Comparison of ENCODE assay signal across 1 cellular context in the genomic region with DNA sequence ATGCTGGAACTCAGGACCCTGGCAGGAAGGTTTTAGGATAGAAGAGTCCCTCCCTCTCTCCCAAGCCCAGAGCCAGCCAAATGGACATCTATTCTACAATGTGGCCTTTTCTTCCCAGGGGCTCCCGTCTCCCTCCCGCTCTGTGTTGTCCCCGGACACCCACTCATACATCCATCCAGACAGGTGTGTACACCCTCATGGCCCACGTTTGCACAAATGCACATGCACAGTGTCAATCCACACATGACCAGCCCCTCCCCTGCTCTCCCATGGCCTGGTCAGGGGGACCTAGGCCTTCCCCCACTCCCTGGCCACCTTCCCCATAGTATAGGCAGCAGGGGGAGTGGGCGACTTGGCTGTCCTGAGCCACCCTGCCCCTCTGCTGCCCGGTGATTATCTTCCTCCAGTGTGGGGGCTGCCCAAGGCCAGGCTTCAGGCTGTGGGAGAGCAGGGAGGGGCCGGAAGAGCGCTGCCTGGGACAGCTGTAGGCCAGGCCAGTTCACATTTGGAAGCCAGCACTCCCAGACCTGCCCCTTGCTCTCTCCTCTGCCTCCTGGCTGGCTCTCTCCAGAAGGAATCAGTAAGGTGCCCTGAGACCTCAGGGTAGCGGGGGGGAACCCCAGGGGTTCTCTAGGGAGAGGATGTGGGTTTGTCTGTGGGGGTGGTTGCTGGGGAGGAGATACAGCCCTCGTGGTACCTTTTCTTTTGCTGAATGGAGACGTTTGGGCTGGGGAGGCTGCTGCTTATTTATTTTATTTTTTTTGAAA.
TF ChIP-seq lines count a peak whose summit lies in the region.

No MANE protein-coding gene starts in this region.

TF ChIP-seq in K562, 482 proteins besides CTCF, POLR2A, EP300 and RAD21 (continued from another document and continues in another):
- TF ChIP-seq JUND (IDR thresholded peaks at IDR 0.05; ENCODE audit: borderline replicate concordance, low read depth, low read length) (no peak), JUND (tag; IDR thresholded peaks at IDR 0.05; ENCODE audit: borderline replicate concordance, low read depth, low read length) (no peak; the same call in 2 of the 3 replicates), RBM15 (IDR thresholded peaks at IDR 0.05; ENCODE audit: insufficient read depth, low read length) (no peak), TOE1 (IDR thresholded peaks at IDR 0.05; ENCODE audit: borderline replicate concordance) (peak; percentile 34; the same call in 1 of the 2 replicates), TOE1 (CRISPR knock-in tag; IDR thresholded peaks at IDR 0.05; ENCODE audit: borderline replicate concordance, low read depth) (no peak), KAT2B (IDR thresholded peaks at IDR 0.05; ENCODE audit: low read depth, low read length) (no peak), NR2C1 (IDR thresholded peaks at IDR 0.05) (peak; percentile 24; the same call in 1 of the 2 replicates), NR2C1 (tag; IDR thresholded peaks at IDR 0.05) (no peak), ZNF79 (CRISPR knock-in tag; IDR thresholded peaks at IDR 0.05; ENCODE audit: low read depth) (no peak), ELF2 (CRISPR knock-in tag; IDR thresholded peaks at IDR 0.05) (no peak; the same call in 1 of the 2 replicates), ZNF408 (CRISPR knock-in tag; IDR thresholded peaks at IDR 0.05; ENCODE audit: low read depth) (no peak), NEUROD1 (IDR thresholded peaks at IDR 0.05; ENCODE audit: borderline replicate concordance, low read depth, low read length, partially characterized antibody) (no peak), TAF1 (IDR thresholded peaks at IDR 0.05; ENCODE audit: control insufficient read depth, extremely low read depth, insufficient read depth, low read length, severe bottlenecking) (peak; percentile 93), ZNF217 (CRISPR knock-in tag; IDR thresholded peaks at IDR 0.05) (no peak), DPF2 (IDR thresholded peaks at IDR 0.05) (peak; percentile 80), NR1H2 (CRISPR knock-in tag; IDR thresholded peaks at IDR 0.05) (0 out of 2 replicates have a peak, but pooled peaks have one; percentile 18), ZEB2 (IDR thresholded peaks at IDR 0.05) (0 out of 2 replicates have a peak, but pooled peaks have one; percentile 17), ZBTB17 (CRISPR knock-in tag; IDR thresholded peaks at IDR 0.05) (0 out of 2 replicates have a peak, but pooled peaks have one; percentile 34), ZNF668 (CRISPR knock-in tag; IDR thresholded peaks at IDR 0.05) (peak; percentile 27; the same call in 1 of the 2 replicates), TAF15 (IDR thresholded peaks at IDR 0.05; ENCODE audit: low read depth, low read length) (no peak), PURB (CRISPR knock-in tag; IDR thresholded peaks at IDR 0.05; ENCODE audit: low read depth) (no peak), ARNT (IDR thresholded peaks at IDR 0.05) (no peak), ZBTB7A (IDR thresholded peaks at IDR 0.05; ENCODE audit: borderline replicate concordance, control insufficient read depth, low read depth, low read length) (peak; percentile 66; the same call in 1 of the 2 replicates), TBP (optimal IDR thresholded peaks at IDR 0.05; ENCODE audit: low read depth, low read length) (peak; percentile 69), POLR3G (IDR thresholded peaks at IDR 0.05; ENCODE audit: extremely low read depth, insufficient read length, insufficient replicate concordance) (no peak), HDGF (IDR thresholded peaks at IDR 0.05) (0 out of 2 replicates have a peak, but pooled peaks have one; percentile 71), SP1 (CRISPR knock-in tag; IDR thresholded peaks at IDR 0.05) (peak; percentile 60; the same call in 1 of the 2 replicates), PHF8 (IDR thresholded peaks at IDR 0.05; ENCODE audit: borderline replicate concordance, low read length) (peak; percentile 52; the same call in 1 of the 2 replicates), NFE2L1 (tag; IDR thresholded peaks at IDR 0.05; ENCODE audit: borderline replicate concordance, low read depth) (no peak), NCOA6 (IDR thresholded peaks at IDR 0.05) (no peak), NBN (IDR thresholded peaks at IDR 0.05; ENCODE audit: low read depth) (no peak), TARDBP (IDR thresholded peaks at IDR 0.05) (no peak), RBM22 (IDR thresholded peaks at IDR 0.05; ENCODE audit: low read depth, low read length, poor library complexity, severe bottlenecking) (no peak), SP2 (IDR thresholded peaks at IDR 0.05; ENCODE audit: extremely low read depth, low read depth, low read length, poor library complexity, severe bottlenecking) (no peak), ZNF436 (CRISPR knock-in tag; IDR thresholded peaks at IDR 0.05) (no peak), STAT5A (IDR thresholded peaks at IDR 0.05; ENCODE audit: borderline replicate concordance, low read length) (no peak), TCFL5 (CRISPR knock-in tag; conservative IDR thresholded peaks at IDR 0.05) (no peak), RBM14 (IDR thresholded peaks at IDR 0.05; ENCODE audit: borderline replicate concordance, insufficient read depth, low read depth, low read length) (no peak), PRMT5 (CRISPR knock-in tag; IDR thresholded peaks at IDR 0.05) (no peak), ZNF589 (CRISPR knock-in tag; IDR thresholded peaks at IDR 0.05; ENCODE audit: low read depth) (0 out of 2 replicates have a peak, but pooled peaks have one; percentile 4), DMBX1 (CRISPR knock-in tag; IDR thresholded peaks at IDR 0.05; ENCODE audit: borderline replicate concordance) (peak; percentile 62; the same call in 1 of the 2 replicates), DNMT1 (IDR thresholded peaks at IDR 0.05) (no peak), MTA3 (IDR thresholded peaks at IDR 0.05; ENCODE audit: borderline replicate concordance) (peak; percentile 79), WHSC1 (IDR thresholded peaks at IDR 0.05; ENCODE audit: low read length) (no peak), GTF2F1 (IDR thresholded peaks at IDR 0.05; ENCODE audit: low read depth, low read length) (no peak), DIDO1 (tag; IDR thresholded peaks at IDR 0.05; ENCODE audit: low read depth) (no peak)
- TF ChIP-seq, protein P1, sequence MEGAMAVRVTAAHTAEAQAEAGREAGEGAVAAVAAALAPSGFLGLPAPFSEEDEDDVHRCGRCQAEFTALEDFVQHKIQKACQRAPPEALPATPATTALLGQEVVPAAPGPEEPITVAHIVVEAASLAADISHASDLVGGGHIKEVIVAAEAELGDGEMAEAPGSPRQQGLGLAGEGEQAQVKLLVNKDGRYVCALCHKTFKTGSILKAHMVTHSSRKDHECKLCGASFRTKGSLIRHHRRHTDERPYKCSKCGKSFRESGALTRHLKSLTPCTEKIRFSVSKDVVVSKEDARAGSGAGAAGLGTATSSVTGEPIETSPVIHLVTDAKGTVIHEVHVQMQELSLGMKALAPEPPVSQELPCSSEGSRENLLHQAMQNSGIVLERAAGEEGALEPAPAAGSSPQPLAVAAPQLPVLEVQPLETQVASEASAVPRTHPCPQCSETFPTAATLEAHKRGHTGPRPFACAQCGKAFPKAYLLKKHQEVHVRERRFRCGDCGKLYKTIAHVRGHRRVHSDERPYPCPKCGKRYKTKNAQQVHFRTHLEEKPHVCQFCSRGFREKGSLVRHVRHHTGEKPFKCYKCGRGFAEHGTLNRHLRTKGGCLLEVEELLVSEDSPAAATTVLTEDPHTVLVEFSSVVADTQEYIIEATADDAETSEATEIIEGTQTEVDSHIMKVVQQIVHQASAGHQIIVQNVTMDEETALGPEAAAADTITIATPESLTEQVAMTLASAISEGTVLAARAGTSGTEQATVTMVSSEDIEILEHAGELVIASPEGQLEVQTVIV (CRISPR knock-in tag; IDR thresholded peaks at IDR 0.05; ENCODE audit: borderline replicate concordance): peak; percentile 57; the same call in 1 of the 2 replicates
- TF ChIP-seq, protein P2, sequence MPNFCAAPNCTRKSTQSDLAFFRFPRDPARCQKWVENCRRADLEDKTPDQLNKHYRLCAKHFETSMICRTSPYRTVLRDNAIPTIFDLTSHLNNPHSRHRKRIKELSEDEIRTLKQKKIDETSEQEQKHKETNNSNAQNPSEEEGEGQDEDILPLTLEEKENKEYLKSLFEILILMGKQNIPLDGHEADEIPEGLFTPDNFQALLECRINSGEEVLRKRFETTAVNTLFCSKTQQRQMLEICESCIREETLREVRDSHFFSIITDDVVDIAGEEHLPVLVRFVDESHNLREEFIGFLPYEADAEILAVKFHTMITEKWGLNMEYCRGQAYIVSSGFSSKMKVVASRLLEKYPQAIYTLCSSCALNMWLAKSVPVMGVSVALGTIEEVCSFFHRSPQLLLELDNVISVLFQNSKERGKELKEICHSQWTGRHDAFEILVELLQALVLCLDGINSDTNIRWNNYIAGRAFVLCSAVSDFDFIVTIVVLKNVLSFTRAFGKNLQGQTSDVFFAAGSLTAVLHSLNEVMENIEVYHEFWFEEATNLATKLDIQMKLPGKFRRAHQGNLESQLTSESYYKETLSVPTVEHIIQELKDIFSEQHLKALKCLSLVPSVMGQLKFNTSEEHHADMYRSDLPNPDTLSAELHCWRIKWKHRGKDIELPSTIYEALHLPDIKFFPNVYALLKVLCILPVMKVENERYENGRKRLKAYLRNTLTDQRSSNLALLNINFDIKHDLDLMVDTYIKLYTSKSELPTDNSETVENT (CRISPR knock-in tag; IDR thresholded peaks at IDR 0.05): peak; percentile 53; the same call in 1 of the 2 replicates
- TF ChIP-seq, protein P3, sequence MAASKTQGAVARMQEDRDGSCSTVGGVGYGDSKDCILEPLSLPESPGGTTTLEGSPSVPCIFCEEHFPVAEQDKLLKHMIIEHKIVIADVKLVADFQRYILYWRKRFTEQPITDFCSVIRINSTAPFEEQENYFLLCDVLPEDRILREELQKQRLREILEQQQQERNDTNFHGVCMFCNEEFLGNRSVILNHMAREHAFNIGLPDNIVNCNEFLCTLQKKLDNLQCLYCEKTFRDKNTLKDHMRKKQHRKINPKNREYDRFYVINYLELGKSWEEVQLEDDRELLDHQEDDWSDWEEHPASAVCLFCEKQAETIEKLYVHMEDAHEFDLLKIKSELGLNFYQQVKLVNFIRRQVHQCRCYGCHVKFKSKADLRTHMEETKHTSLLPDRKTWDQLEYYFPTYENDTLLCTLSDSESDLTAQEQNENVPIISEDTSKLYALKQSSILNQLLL (CRISPR knock-in tag; IDR thresholded peaks at IDR 0.05; ENCODE audit: borderline replicate concordance): no peak
- TF ChIP-seq, protein P4, sequence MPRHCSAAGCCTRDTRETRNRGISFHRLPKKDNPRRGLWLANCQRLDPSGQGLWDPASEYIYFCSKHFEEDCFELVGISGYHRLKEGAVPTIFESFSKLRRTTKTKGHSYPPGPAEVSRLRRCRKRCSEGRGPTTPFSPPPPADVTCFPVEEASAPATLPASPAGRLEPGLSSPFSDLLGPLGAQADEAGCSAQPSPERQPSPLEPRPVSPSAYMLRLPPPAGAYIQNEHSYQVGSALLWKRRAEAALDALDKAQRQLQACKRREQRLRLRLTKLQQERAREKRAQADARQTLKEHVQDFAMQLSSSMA (CRISPR knock-in tag; IDR thresholded peaks at IDR 0.05): no peak
- TF ChIP-seq, protein P5, sequence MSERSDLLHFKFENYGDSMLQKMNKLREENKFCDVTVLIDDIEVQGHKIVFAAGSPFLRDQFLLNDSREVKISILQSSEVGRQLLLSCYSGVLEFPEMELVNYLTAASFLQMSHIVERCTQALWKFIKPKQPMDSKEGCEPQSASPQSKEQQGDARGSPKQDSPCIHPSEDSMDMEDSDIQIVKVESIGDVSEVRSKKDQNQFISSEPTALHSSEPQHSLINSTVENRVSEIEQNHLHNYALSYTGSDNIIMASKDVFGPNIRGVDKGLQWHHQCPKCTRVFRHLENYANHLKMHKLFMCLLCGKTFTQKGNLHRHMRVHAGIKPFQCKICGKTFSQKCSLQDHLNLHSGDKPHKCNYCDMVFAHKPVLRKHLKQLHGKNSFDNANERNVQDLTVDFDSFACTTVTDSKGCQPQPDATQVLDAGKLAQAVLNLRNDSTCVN (CRISPR knock-in tag; IDR thresholded peaks at IDR 0.05): 0 out of 2 replicates have a peak, but pooled peaks have one; percentile 41
- TF ChIP-seq, protein P6, sequence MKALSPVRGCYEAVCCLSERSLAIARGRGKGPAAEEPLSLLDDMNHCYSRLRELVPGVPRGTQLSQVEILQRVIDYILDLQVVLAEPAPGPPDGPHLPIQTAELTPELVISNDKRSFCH (CRISPR knock-in tag; IDR thresholded peaks at IDR 0.05): no peak
- TF ChIP-seq, protein P6 (tag; IDR thresholded peaks at IDR 0.05): peak; percentile 68
- TF ChIP-seq, protein P7, sequence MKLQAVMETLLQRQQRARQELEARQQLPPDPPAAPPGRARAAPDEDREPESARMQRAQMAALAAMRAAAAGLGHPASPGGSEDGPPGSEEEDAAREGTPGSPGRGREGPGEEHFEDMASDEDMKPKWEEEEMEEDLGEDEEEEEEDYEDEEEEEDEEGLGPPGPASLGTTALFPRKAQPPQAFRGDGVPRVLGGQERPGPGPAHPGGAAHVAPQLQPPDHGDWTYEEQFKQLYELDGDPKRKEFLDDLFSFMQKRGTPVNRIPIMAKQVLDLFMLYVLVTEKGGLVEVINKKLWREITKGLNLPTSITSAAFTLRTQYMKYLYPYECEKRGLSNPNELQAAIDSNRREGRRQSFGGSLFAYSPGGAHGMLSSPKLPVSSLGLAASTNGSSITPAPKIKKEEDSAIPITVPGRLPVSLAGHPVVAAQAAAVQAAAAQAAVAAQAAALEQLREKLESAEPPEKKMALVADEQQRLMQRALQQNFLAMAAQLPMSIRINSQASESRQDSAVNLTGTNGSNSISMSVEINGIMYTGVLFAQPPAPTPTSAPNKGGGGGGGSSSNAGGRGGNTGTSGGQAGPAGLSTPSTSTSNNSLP (IDR thresholded peaks at IDR 0.05; ENCODE audit: borderline replicate concordance, low read depth, low read length): no peak
- TF ChIP-seq, protein P8, sequence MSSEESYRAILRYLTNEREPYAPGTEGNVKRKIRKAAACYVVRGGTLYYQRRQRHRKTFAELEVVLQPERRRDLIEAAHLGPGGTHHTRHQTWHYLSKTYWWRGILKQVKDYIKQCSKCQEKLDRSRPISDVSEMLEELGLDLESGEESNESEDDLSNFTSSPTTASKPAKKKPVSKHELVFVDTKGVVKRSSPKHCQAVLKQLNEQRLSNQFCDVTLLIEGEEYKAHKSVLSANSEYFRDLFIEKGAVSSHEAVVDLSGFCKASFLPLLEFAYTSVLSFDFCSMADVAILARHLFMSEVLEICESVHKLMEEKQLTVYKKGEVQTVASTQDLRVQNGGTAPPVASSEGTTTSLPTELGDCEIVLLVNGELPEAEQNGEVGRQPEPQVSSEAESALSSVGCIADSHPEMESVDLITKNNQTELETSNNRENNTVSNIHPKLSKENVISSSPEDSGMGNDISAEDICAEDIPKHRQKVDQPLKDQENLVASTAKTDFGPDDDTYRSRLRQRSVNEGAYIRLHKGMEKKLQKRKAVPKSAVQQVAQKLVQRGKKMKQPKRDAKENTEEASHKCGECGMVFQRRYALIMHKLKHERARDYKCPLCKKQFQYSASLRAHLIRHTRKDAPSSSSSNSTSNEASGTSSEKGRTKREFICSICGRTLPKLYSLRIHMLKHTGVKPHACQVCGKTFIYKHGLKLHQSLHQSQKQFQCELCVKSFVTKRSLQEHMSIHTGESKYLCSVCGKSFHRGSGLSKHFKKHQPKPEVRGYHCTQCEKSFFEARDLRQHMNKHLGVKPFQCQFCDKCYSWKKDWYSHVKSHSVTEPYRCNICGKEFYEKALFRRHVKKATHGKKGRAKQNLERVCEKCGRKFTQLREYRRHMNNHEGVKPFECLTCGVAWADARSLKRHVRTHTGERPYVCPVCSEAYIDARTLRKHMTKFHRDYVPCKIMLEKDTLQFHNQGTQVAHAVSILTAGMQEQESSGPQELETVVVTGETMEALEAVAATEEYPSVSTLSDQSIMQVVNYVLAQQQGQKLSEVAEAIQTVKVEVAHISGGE (CRISPR knock-in tag; IDR thresholded peaks at IDR 0.05): peak in 1 of 3 experiments; percentile 31; a peak in 1 of 6 replicates
